Comparison of ENCODE assay signal across 28 cellular contexts in genomic region chr12:74641694-74642093, GRCh38.
"Had no signal": no experiment of that assay in that cellular context is flagged by ENCODE, and none has a peak within 500 bp of the region (broad histone marks: within the 10 kb centered on the region; RNA-seq: fewer than 3 reads in every experiment).

No MANE protein-coding gene starts in this region.

- H3K4me1 ChIP-seq: ascending aorta, gastrocnemius medialis, pancreas, prostate gland, testis, transverse colon had no signal

- H3K9me3 ChIP-seq: ascending aorta, gastrocnemius medialis, pancreas, prostate gland, testis, transverse colon had no signal

- H3K36me3 ChIP-seq: ascending aorta, gastrocnemius medialis, pancreas, prostate gland, transverse colon had no signal

- DNase-seq: activated CD4-positive, alpha-beta memory T cell treated with anti-CD3 and anti-CD28 coated beads for 36 hours; activated CD4-positive, alpha-beta T cell treated with anti-CD3 and anti-CD28 coated beads, Interleukin-2, amount 10 ng/mL, durations not matched to agents 24 days and 14 days; activated CD8-positive, alpha-beta memory T cell treated with anti-CD3 and anti-CD28 coated beads, Interleukin-2, amount 50 U/mL, for 4 hours; activated gamma-delta T cell; activated naive CD4-positive, alpha-beta T cell treated with anti-CD3 and anti-CD28 coated beads, Interleukin-2, amount 10 ng/mL, durations not matched to agents 7 days and 5 days; activated naive CD8-positive, alpha-beta T cell treated with anti-CD3 and anti-CD28 coated beads, Interleukin-2, amount 10 ng/mL, durations not matched to agents 7 days and 5 days; activated T-cell treated with anti-CD3 and anti-CD28 coated beads, Interleukin-2, amount 50 U/mL, for 1 hour; dorsolateral prefrontal cortex; effector memory CD4-positive, alpha-beta T cell; erythroblast; gastrocnemius medialis; glutamatergic neuron; left cardiac atrium; midbrain; naive thymus-derived CD4-positive, alpha-beta T cell; nucleus accumbens; pancreas; retina; stimulated activated CD4-positive, alpha-beta T cell treated with anti-CD3 and anti-CD28 coated beads, Interleukin-1b, Interleukin-23, amount 100 ng/mL, for 48 hours; stimulated activated CD4-positive, alpha-beta T cell treated with anti-CD3 and anti-CD28 coated beads, Interleukin-4, amount 100 ng/mL, for 4 hours; stimulated activated naive CD4-positive, alpha-beta T cell treated with Interleukin-2 at 50 U/mL for 16 hours; testis; transverse colon had no signal

- H3K4me2 ChIP-seq: smooth muscle cell had no signal

- H3K27me3 ChIP-seq: ascending aorta, dorsolateral prefrontal cortex, gastrocnemius medialis, pancreas, testis, transverse colon had no signal

- H3K4me3 ChIP-seq: ascending aorta, coronary artery, dorsolateral prefrontal cortex, gastrocnemius medialis, pancreas, prostate gland, smooth muscle cell, testis, transverse colon had no signal

- H3K27ac ChIP-seq: ascending aorta, coronary artery, dorsolateral prefrontal cortex, gastrocnemius medialis, pancreas, prostate gland, testis, transverse colon, VCaP had no signal
